ENCODE assay signal across 13 cellular contexts in the genomic region with DNA sequence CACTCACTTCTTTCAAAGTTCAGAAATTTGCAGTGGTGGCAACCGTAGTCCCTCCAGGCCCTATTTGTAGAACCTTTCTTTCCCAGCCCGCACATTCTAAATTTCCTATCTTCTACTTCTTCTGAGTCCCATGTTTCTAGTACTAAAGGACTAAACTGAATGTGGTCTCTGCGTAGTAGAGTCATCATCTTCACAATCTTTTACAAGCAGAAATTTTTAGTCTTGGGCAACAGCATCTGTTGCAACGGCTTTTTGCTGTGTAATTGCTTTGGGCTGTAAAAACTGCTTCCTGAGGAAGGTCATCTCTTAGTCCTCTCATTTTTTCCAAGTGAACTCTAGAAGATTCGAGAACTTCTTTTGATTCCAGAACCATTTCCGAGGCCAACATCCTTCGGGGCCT. TPM values are rescaled to one million over a fixed set of nuclear protein-coding genes. Genes with fewer than 3 reads are reported as not detected.
A peak's percentile ranks its signal among the peaks of the same experiment; 100 is the strongest.
DNase-seq lines count a peak whose midpoint lies in the region; ATAC-seq and TF ChIP-seq lines count a peak whose summit lies in the region.
"Had no signal": no experiment of that assay in that cellular context is flagged by ENCODE, and none has a peak within 500 bp of the region (broad histone marks: within the 10 kb centered on the region; RNA-seq: fewer than 3 reads in every experiment).

No MANE protein-coding gene starts in this region.

- intact Hi-C loops in dendritic cell treated with granulocyte-macrophage colony-stimulating factor and Interleukin-4, amounts not matched to agents 40 ng/mL and 50 ng/mL, for 4 days (cut with micrococcal nuclease): no loop called here
- intact Hi-C loops in naive thymus-derived CD4-positive, alpha-beta T cell (cut with micrococcal nuclease): no loop called here
- intact Hi-C loops in dorsolateral prefrontal cortex (cut with DNase I): no loop called here

- peak overlapping the region; percentile 74 for H3K4me2 ChIP-seq in Loucy (ENCODE audit: low read depth, low read length, poor library complexity, severe bottlenecking)

- H3K79me2 ChIP-seq in Loucy (ENCODE audit: insufficient read depth, low read length): peaks cover 97% of the 10 kb centered on the region

- peaks cover 62% of the 10 kb centered on the region for H4K20me1 ChIP-seq in Loucy (ENCODE audit: insufficient read depth, low read length, poor library complexity, severe bottlenecking)

- no peaks in the 10 kb centered on the region for H3K9me3 Mint-ChIP-seq in dendritic cell treated with granulocyte-macrophage colony-stimulating factor and Interleukin-4, amounts not matched to agents 40 ng/mL and 50 ng/mL, for 4 days
- H3K9me3 Mint-ChIP-seq in naive thymus-derived CD4-positive, alpha-beta T cell: peaks cover 0 to 4% (median 0%) of the 10 kb centered on the region in 11 donors
- peaks cover 6% of the 10 kb centered on the region for H3K9me3 Mint-ChIP-seq in type B pancreatic cell
- H3K9me3 Mint-ChIP-seq: activated naive CD8-positive, alpha-beta T cell treated with anti-CD3 and anti-CD28 coated beads, Interleukin-2, amount 10 ng/mL, durations not matched to agents 7 days and 5 days; T-helper 2 cell treated with Interferon-gamma antibody and Interleukin-4, amounts not matched to agents 5 μg/mL and 100 μg/mL, for 36 hours had no signal

- peaks cover 23% of the 10 kb centered on the region for H3F3A ChIP-seq in Loucy (ENCODE audit: low read depth)

- no peaks in the 10 kb centered on the region for H3K27me3 Mint-ChIP-seq in dendritic cell treated with granulocyte-macrophage colony-stimulating factor and Interleukin-4, amounts not matched to agents 40 ng/mL and 50 ng/mL, for 4 days
- no peaks in the 10 kb centered on the region for H3K27me3 Mint-ChIP-seq in naive thymus-derived CD4-positive, alpha-beta T cell
- H3K27me3 Mint-ChIP-seq in type B pancreatic cell: no peaks in the 10 kb centered on the region
- H3K27me3 Mint-ChIP-seq: activated naive CD8-positive, alpha-beta T cell treated with anti-CD3 and anti-CD28 coated beads, Interleukin-2, amount 10 ng/mL, durations not matched to agents 7 days and 5 days had no signal

- H3K27me3 ChIP-seq in Loucy (ENCODE audit: insufficient read depth, low read length, poor library complexity, severe bottlenecking) (no peaks in the 10 kb centered on the region), dorsolateral prefrontal cortex (peaks cover 0 to 7% (median 0%) of the 10 kb centered on the region in 45 donors)
- H3K27me3 ChIP-seq in naive thymus-derived CD4-positive, alpha-beta T cell (ENCODE audit: control insufficient read depth in 2 of 2, insufficient read depth in 2 of 2, low read length in 2 of 2): no peaks in the 10 kb centered on the region

- no peaks in the 10 kb centered on the region for H3K36me3 Mint-ChIP-seq in dendritic cell treated with granulocyte-macrophage colony-stimulating factor and Interleukin-4, amounts not matched to agents 40 ng/mL and 50 ng/mL, for 4 days (ENCODE audit: low read depth)
- no peaks in the 10 kb centered on the region for H3K36me3 Mint-ChIP-seq in naive thymus-derived CD4-positive, alpha-beta T cell
- no peaks in the 10 kb centered on the region for H3K36me3 Mint-ChIP-seq in type B pancreatic cell
- H3K36me3 Mint-ChIP-seq: mesothelial cell of epicardium had no signal

- POLR2A ChIA-PET in naive thymus-derived CD4-positive, alpha-beta T cell (lab: Charles Lee): no interaction called here

- CTCF ChIA-PET in naive thymus-derived CD4-positive, alpha-beta T cell (lab: Charles Lee): no interaction called here

- H3K4me1 ChIP-seq in Loucy (ENCODE audit: insufficient read depth, low read length, poor library complexity, severe bottlenecking): peaks cover 88% of the 10 kb centered on the region
- peaks cover 0 to 11% of the 10 kb centered on the region in 2 donors for H3K4me1 ChIP-seq in naive thymus-derived CD4-positive, alpha-beta T cell (ENCODE audit: control insufficient read depth in 2 of 2, insufficient read depth in 2 of 2, low read length in 2 of 2)

- peaks cover 75% of the 10 kb centered on the region for H3K4me1 Mint-ChIP-seq in dendritic cell treated with granulocyte-macrophage colony-stimulating factor and Interleukin-4, amounts not matched to agents 40 ng/mL and 50 ng/mL, for 4 days (ENCODE audit: low read depth)
- peaks cover 14 to 58% (median 33%) of the 10 kb centered on the region in 7 donors for H3K4me1 Mint-ChIP-seq in naive thymus-derived CD4-positive, alpha-beta T cell
- H3K4me1 Mint-ChIP-seq in type B pancreatic cell (ENCODE audit: unreplicated experiment): peaks cover 12% of the 10 kb centered on the region

- no peaks in the 10 kb centered on the region for H3K9me3 ChIP-seq in Loucy (ENCODE audit: insufficient read depth, low read depth, low read length)
- no peaks in the 10 kb centered on the region for H3K9me3 ChIP-seq in naive thymus-derived CD4-positive, alpha-beta T cell (ENCODE audit: control insufficient read depth in 2 of 3, low read length in 3 of 3)

- H3K9me2 ChIP-seq in Loucy (replicated peaks; ENCODE audit: low read depth, low read length): no peaks in the 10 kb centered on the region

- peak; percentile 34 for DNase-seq in AG09319 (ENCODE audit: extremely low read depth, low read depth)
- DNase-seq in naive thymus-derived CD4-positive, alpha-beta T cell: no peak
- DNase-seq in type B pancreatic cell (ENCODE audit: extremely low spot score, unreplicated experiment): no peak
- no peak for DNase-seq in dorsolateral prefrontal cortex
- DNase-seq in activated T-cell treated with anti-CD3 and anti-CD28 coated beads, Interleukin-2, amount 50 U/mL, for 1 hour: no peak
- DNase-seq: activated naive CD8-positive, alpha-beta T cell treated with anti-CD3 and anti-CD28 coated beads, Interleukin-2, amount 10 ng/mL, durations not matched to agents 7 days and 5 days; effector memory CD4-positive, alpha-beta T cell; NCI-H1694 had no signal

- no peak for TF ChIP-seq CTCF in AG09319 (IDR thresholded peaks at IDR 0.05; ENCODE audit: low read depth, low read length)
- TF ChIP-seq CTCF in Loucy (conservative IDR thresholded peaks at IDR 0.05; ENCODE audit: low read length): no peak
- no peak for TF ChIP-seq CTCF in type B pancreatic cell (conservative IDR thresholded peaks at IDR 0.05)
- TF ChIP-seq CTCF in dorsolateral prefrontal cortex (IDR thresholded peaks at IDR 0.05 in 54 of 56, conservative IDR thresholded peaks at IDR 0.05 in 2 of 56; ENCODE audit: low read depth in 1 of 56, partially characterized antibody in 56 of 56): no peak

- H3K27ac Mint-ChIP-seq in dendritic cell treated with granulocyte-macrophage colony-stimulating factor and Interleukin-4, amounts not matched to agents 40 ng/mL and 50 ng/mL, for 4 days: peak overlapping the region; percentile 80
- peak overlapping the region in 5 of 9 donors; percentile 4 to 71 (median 26) for H3K27ac Mint-ChIP-seq in naive thymus-derived CD4-positive, alpha-beta T cell
- H3K27ac Mint-ChIP-seq in type B pancreatic cell: no peak overlapping the region
- H3K27ac Mint-ChIP-seq: activated naive CD8-positive, alpha-beta T cell treated with anti-CD3 and anti-CD28 coated beads, Interleukin-2, amount 10 ng/mL, durations not matched to agents 7 days and 5 days; mesothelial cell of epicardium; T-helper 2 cell treated with Interferon-gamma antibody and Interleukin-4, amounts not matched to agents 5 μg/mL and 100 μg/mL, for 36 hours had no signal

- H3K9ac ChIP-seq in Loucy (ENCODE audit: low read depth, low read length, poor library complexity, severe bottlenecking): peak overlapping the region; percentile 77

- no peak overlapping the region for H2AFZ ChIP-seq in Loucy (ENCODE audit: low read length)

- peak; percentile 26 for ATAC-seq in naive thymus-derived CD4-positive, alpha-beta T cell
- no peak for ATAC-seq in GM21619 (IDR thresholded peaks at IDR 0.05; ENCODE audit: unreplicated experiment)

- H3K4me3 ChIP-seq in Loucy (ENCODE audit: low read length, poor library complexity, severe bottlenecking) (peak overlapping the region; percentile 62), dorsolateral prefrontal cortex (no peak overlapping the region)
- H3K4me3 ChIP-seq in naive thymus-derived CD4-positive, alpha-beta T cell (ENCODE audit: low read length): no peak overlapping the region

- H3K27ac ChIP-seq in naive thymus-derived CD4-positive, alpha-beta T cell (ENCODE audit: low read depth, low read length): no peak overlapping the region
- H3K27ac ChIP-seq in dorsolateral prefrontal cortex: peak overlapping the region in 1 of 59 donors; percentile 2

- H3K36me3 ChIP-seq in Loucy (ENCODE audit: insufficient read depth, low read length): peaks cover 15% of the 10 kb centered on the region; the same call in 1 of the 2 replicates
- no peaks in the 10 kb centered on the region for H3K36me3 ChIP-seq in naive thymus-derived CD4-positive, alpha-beta T cell (ENCODE audit: control insufficient read depth in 2 of 3, insufficient read depth in 3 of 3, low read length in 3 of 3)

- peak overlapping the region; percentile 33 for H3K4me3 Mint-ChIP-seq in dendritic cell treated with granulocyte-macrophage colony-stimulating factor and Interleukin-4, amounts not matched to agents 40 ng/mL and 50 ng/mL, for 4 days
- no peak overlapping the region for H3K4me3 Mint-ChIP-seq in naive thymus-derived CD4-positive, alpha-beta T cell
- no peak overlapping the region for H3K4me3 Mint-ChIP-seq in type B pancreatic cell
- H3K4me3 Mint-ChIP-seq: activated naive CD8-positive, alpha-beta T cell treated with anti-CD3 and anti-CD28 coated beads, Interleukin-2, amount 10 ng/mL, durations not matched to agents 7 days and 5 days; mesothelial cell of epicardium; T-helper 2 cell treated with Interferon-gamma antibody and Interleukin-4, amounts not matched to agents 5 μg/mL and 100 μg/mL, for 36 hours had no signal

RNA-seq across cellular contexts. Expression of gene VAV3, which starts 23.9 kb away (rescaled TPM):
- total RNA-seq in naive thymus-derived CD4-positive, alpha-beta T cell: 10 to 100 TPM in 1 of 5 experiments, 1 to 10 TPM in 4; 1.4 to 23.2 (median 2.8) TPM
- polyA plus RNA-seq in naive thymus-derived CD4-positive, alpha-beta T cell: 1 to 10 TPM; 1.3 to 2.1 TPM
- total RNA-seq in type B pancreatic cell (ENCODE audit: low replicate concordance) (10.0 and 12.3 TPM in 2 replicates), dorsolateral prefrontal cortex (10 to 100 TPM in 18 of 120 experiments, 1 to 10 TPM in 102; 1.6 to 24.0 (median 6.5) TPM)
